ENCODE assay signal across 2 cellular contexts in genomic region chr10:50361946-50362345, GRCh38.
TF ChIP-seq lines count a peak whose summit lies in the region.

No MANE protein-coding gene starts in this region.

TF ChIP-seq in IMR-90, 13 proteins besides CTCF, POLR2A, EP300 and RAD21:
- TF ChIP-seq RCOR1 (IDR thresholded peaks at IDR 0.05; ENCODE audit: insufficient replicate concordance, low read length) (no peak), CEBPB (IDR thresholded peaks at IDR 0.05; ENCODE audit: low read depth, low read length) (no peak)

TF ChIP-seq in WTC11, 78 proteins besides CTCF, POLR2A, EP300 and RAD21:
- no peak for TF ChIP-seq ARID4B (CRISPR knock-in tag; IDR thresholded peaks at IDR 0.05; ENCODE audit: borderline replicate concordance)
- TF ChIP-seq ZSCAN18 (CRISPR knock-in tag; IDR thresholded peaks at IDR 0.05), result no peak
- no peak for TF ChIP-seq ZNF219 (CRISPR knock-in tag; IDR thresholded peaks at IDR 0.05; ENCODE audit: borderline replicate concordance)
- no peak for TF ChIP-seq E2F1 (CRISPR knock-in tag; IDR thresholded peaks at IDR 0.05)
- TF ChIP-seq ATF6 (CRISPR knock-in tag; IDR thresholded peaks at IDR 0.05), result no peak
- TF ChIP-seq NFATC4 (CRISPR knock-in tag; IDR thresholded peaks at IDR 0.05), result no peak
- TF ChIP-seq JUN (CRISPR knock-in tag; IDR thresholded peaks at IDR 0.05), result no peak
- TF ChIP-seq KAT7 (CRISPR knock-in tag; IDR thresholded peaks at IDR 0.05; ENCODE audit: borderline replicate concordance), result no peak
- no peak for TF ChIP-seq FOXP1 (CRISPR knock-in tag; IDR thresholded peaks at IDR 0.05; ENCODE audit: borderline replicate concordance)
- no peak for TF ChIP-seq CDX4 (CRISPR knock-in tag; IDR thresholded peaks at IDR 0.05; ENCODE audit: borderline replicate concordance)
- TF ChIP-seq NFYB (CRISPR knock-in tag; conservative IDR thresholded peaks at IDR 0.05; ENCODE audit: low read depth), result no peak
- TF ChIP-seq ZNF121 (CRISPR knock-in tag; IDR thresholded peaks at IDR 0.05), result no peak
